Comparison of ENCODE assay signal across 12 cellular contexts in genomic region chr16:31253642-31254045, GRCh38. TPM values are rescaled to one million over a fixed set of nuclear protein-coding genes. Genes with fewer than 3 reads are reported as not detected.
DNase-seq lines count a peak whose midpoint lies in the region; ATAC-seq, FAIRE-seq and TF ChIP-seq lines count a peak whose summit lies in the region.
"Had no signal": no experiment of that assay in that cellular context is flagged by ENCODE, and none has a peak within 500 bp of the region (broad histone marks: within the 10 kb centered on the region; RNA-seq: fewer than 3 reads in every experiment).

No MANE protein-coding gene starts in this region.

- no peak overlapping the region for H3K4me2 ChIP-seq in H1 (ENCODE audit: insufficient read depth in 1 of 2, low read depth in 2 of 2, low read length in 2 of 2)

- H4K5ac ChIP-seq in H1 (ENCODE audit: insufficient read length, low read depth, low read length): no peak overlapping the region

- no peaks in the 10 kb centered on the region for H3K4me1 Mint-ChIP-seq in chondrocyte (ENCODE audit: low read depth)

- peak overlapping the region; percentile 50; the same call in 1 of the 2 replicates for H2BK12ac ChIP-seq in H1 (ENCODE audit: low read depth, low read length)

- POLR2A ChIA-PET in H1 (lab: Charles Lee; ENCODE audit: partially characterized antibody): no interaction called here

- no peak for TF ChIP-seq RAD21 in H1 (IDR thresholded peaks at IDR 0.05 in 1 of 2, conservative IDR thresholded peaks at IDR 0.05 in 1 of 2; ENCODE audit: low read depth in 2 of 2, low read length in 2 of 2)

- no peak for TF ChIP-seq POLR2A in H1 (IDR thresholded peaks at IDR 0.05; ENCODE audit: control extremely low read depth in 1 of 2, low read depth in 2 of 2, low read length in 2 of 2)

- no peak overlapping the region for H3K14ac ChIP-seq in H1 (ENCODE audit: insufficient read length)

- FAIRE-seq in H1 (lab: Jason Lieb, UNC) (no peak), kidney (lab: Jason Lieb, UNC) (no peak)

- H3K79me1 ChIP-seq in H1 (ENCODE audit: low read depth, low read length): no peaks in the 10 kb centered on the region

- H4K8ac ChIP-seq in H1 (ENCODE audit: extremely low read depth, insufficient read depth, low read length): no peak overlapping the region

- no peak overlapping the region for H3K23ac ChIP-seq in H1 (ENCODE audit: insufficient read length)

- H3K4me3 Mint-ChIP-seq in chondrocyte (ENCODE audit: unreplicated experiment): no peak overlapping the region

- H3K79me2 ChIP-seq in H1 (ENCODE audit: control insufficient read depth in 1 of 2, insufficient read depth in 2 of 2, low read length in 2 of 2): no peaks in the 10 kb centered on the region

- TF ChIP-seq CTCF in H1 (IDR thresholded peaks at IDR 0.05; ENCODE audit: control extremely low read depth in 1 of 3, insufficient read depth in 1 of 3, low read depth in 1 of 3, low read length in 3 of 3) (no peak), omental fat pad (IDR thresholded peaks at IDR 0.05) (no peak), chondrocyte (IDR thresholded peaks at IDR 0.05) (no peak), kidney (IDR thresholded peaks at IDR 0.05; ENCODE audit: borderline replicate concordance, extremely low read depth, insufficient read depth) (no peak)

- CTCF ChIA-PET in H1 (lab: Charles Lee; ENCODE audit: partially characterized antibody): no interaction called here

- TF ChIP-seq EP300 in H1 (IDR thresholded peaks at IDR 0.05; ENCODE audit: borderline replicate concordance in 1 of 2, low read depth in 2 of 2, low read length in 2 of 2): no peak

- no peak overlapping the region for H3K9ac ChIP-seq in H1 (replicated peaks in 1 of 4; ENCODE audit: extremely low read depth in 1 of 4, low read depth in 3 of 4, low read length in 3 of 4)
- H3K9ac ChIP-seq in kidney (ENCODE audit: low read length in 2 of 2): no peak overlapping the region

- H4K20me1 ChIP-seq in H1 (replicated peaks in 1 of 2; ENCODE audit: control insufficient read depth in 1 of 2, insufficient read depth in 2 of 2, low read length in 2 of 2): no peaks in the 10 kb centered on the region

- peak; percentile 66 for ATAC-seq in omental fat pad (ENCODE audit: low FRiP score)
- ATAC-seq in GM19452 (IDR thresholded peaks at IDR 0.05; ENCODE audit: unreplicated experiment): no peak

- H3K4me1 ChIP-seq in H1 (replicated peaks in 1 of 4; ENCODE audit: control insufficient read depth in 3 of 4, insufficient read depth in 4 of 4, low read length in 3 of 4): peaks cover 0 to 1% (median 0%) of the 10 kb centered on the region in 4 experiments; a peak in 3 of 7 replicates
- no peaks in the 10 kb centered on the region for H3K4me1 ChIP-seq in kidney (ENCODE audit: control insufficient read depth in 1 of 2, insufficient read depth in 1 of 2, low read depth in 1 of 2, low read length in 2 of 2)
- H3K4me1 ChIP-seq: HAP-1 had no signal

- no peaks in the 10 kb centered on the region for H3K23me2 ChIP-seq in H1 (ENCODE audit: low read depth, low read length)

- H3K9me3 ChIP-seq in H1 (ENCODE audit: insufficient read depth in 2 of 2, low read depth in 1 of 2, low read length in 1 of 2) (no peaks in the 10 kb centered on the region), kidney (ENCODE audit: control insufficient read depth in 1 of 2, low read length in 2 of 2) (no peaks in the 10 kb centered on the region)
- H3K9me3 ChIP-seq: HAP-1 had no signal

- H3K27ac Mint-ChIP-seq in chondrocyte (ENCODE audit: unreplicated experiment): no peak overlapping the region

- no peak overlapping the region for H2BK120ac ChIP-seq in H1 (replicated peaks; ENCODE audit: low read depth, low read length)

- no peak overlapping the region for H3K18ac ChIP-seq in H1 (ENCODE audit: extremely low read depth, low read length)

- 92% methylated on average over 5 of the region's 5 CpGs; no CpG with 5 or more reads in 1 of the 2 experiments for WGBS in H1 (ENCODE audit: extremely low coverage in 1 of 2, insufficient coverage in 1 of 2, insufficient read length in 1 of 2, insufficient replicate concordance in 2 of 2, low coverage in 1 of 2, low lambda C conversion rate in 2 of 2, missing lambda C conversion rate in 1 of 2), 2 experiments

- H3K27me3 ChIP-seq in H1 (replicated peaks in 1 of 4; ENCODE audit: control insufficient read depth in 3 of 4, extremely low read depth in 1 of 4, insufficient read depth in 3 of 4, low read length in 3 of 4): peaks cover 0 to 3% (median 0%) of the 10 kb centered on the region in 4 experiments; a peak in 1 of 7 replicates

- H3K4me3 ChIP-seq in H1 (ENCODE audit: extremely low read depth in 1 of 4, insufficient read depth in 2 of 4, low read depth in 3 of 4, low read length in 4 of 4) (no peak overlapping the region), kidney (ENCODE audit: low read length in 2 of 2) (no peak overlapping the region)
- H3K4me3 ChIP-seq: HAP-1 had no signal

- intact Hi-C loops in kidney (cut with DNase I): no loop called here

- H2BK20ac ChIP-seq in H1 (ENCODE audit: low read length): no peak overlapping the region

- no peak overlapping the region for H3K27ac ChIP-seq in H1 (ENCODE audit: low read depth, low read length)
- peak overlapping the region in 1 of 2 donors; percentile 17 for H3K27ac ChIP-seq in kidney (ENCODE audit: low read depth in 2 of 2, low read length in 2 of 2)

- H3K4ac ChIP-seq in H1 (replicated peaks; ENCODE audit: insufficient read length, low read depth, low read length): no peak overlapping the region

- no peak overlapping the region for H4K91ac ChIP-seq in H1 (replicated peaks; ENCODE audit: insufficient read length, low read length)

- no peak overlapping the region for H2AK5ac ChIP-seq in H1 (ENCODE audit: low read depth, low read length)

- H3K36me3 ChIP-seq in H1 (ENCODE audit: control insufficient read depth in 2 of 4, insufficient read depth in 4 of 4, low read length in 3 of 4) (no peaks in the 10 kb centered on the region), kidney (ENCODE audit: control insufficient read depth in 1 of 2, insufficient read depth in 2 of 2, low read length in 2 of 2) (no peaks in the 10 kb centered on the region)
- H3K36me3 ChIP-seq: HAP-1 had no signal

- no peak overlapping the region for H2AFZ ChIP-seq in H1 (ENCODE audit: low read length)

- peaks cover 20% of the 10 kb centered on the region for H3K27me3 Mint-ChIP-seq in chondrocyte (ENCODE audit: low read depth)

- no peak overlapping the region for H2BK5ac ChIP-seq in H1 (ENCODE audit: low read depth, low read length)

- no peak overlapping the region for H3K56ac ChIP-seq in H1 (replicated peaks; ENCODE audit: insufficient read length, low read depth, low read length)

- no peak overlapping the region for H2BK15ac ChIP-seq in H1 (ENCODE audit: low read length)

- H3K9me3 Mint-ChIP-seq in chondrocyte (ENCODE audit: low read depth): no peaks in the 10 kb centered on the region

- H3K36me3 Mint-ChIP-seq in chondrocyte (ENCODE audit: low read depth): no peaks in the 10 kb centered on the region

- DNase-seq in CMK (ENCODE audit: low read depth) (peak; percentile 27), RPMI7951 (ENCODE audit: low read depth) (peak; percentile 14), H1 (ENCODE audit: low read depth in 1 of 2, low spot score in 2 of 2) (no peak), omental fat pad (ENCODE audit: low spot score) (no peak), chondrocyte (ENCODE audit: low spot score) (no peak), kidney (no peak), GM03348 (ENCODE audit: low spot score) (no peak)
- DNase-seq: NCI-H1417 treated with DMSO at 0.1 percent for 48 hours had no signal

RNA-seq across cellular contexts. Expression of gene ITGAM, which starts 6.1 kb away (rescaled TPM):
- total RNA-seq in RPMI7951 (2014; rRNA removed; shearing (Covaris generic)): not detected in 2 replicates
- 0.22 and 0.44 TPM in 2 replicates for total RNA-seq in H1 (2021; fragmentation: NEBNext Ultra II Directional; extraction: Animal tissue kit (Norgen Biotek cat#: 25700))
- polyA plus RNA-seq in H1 (2011; rRNA removed) (2.0 and 2.9 TPM in 2 replicates), kidney (ENCODE audit: insufficient read depth, low read depth, low replicate concordance) (1.2 TPM)
- polyA plus RNA-seq in H1 (2011; cell fraction: cytosol; rRNA removed): 1.5 TPM
- polyA plus RNA-seq in H1 (2011; cell fraction: nucleus; rRNA removed): 4.1 TPM
- 0.84 to 1.6 TPM (median 1.5 TPM) in 4 replicates for polyA plus RNA-seq in H1 (2012, experiment 1 of 2)
- 0.92 TPM for polyA plus RNA-seq in H1 (2012, experiment 2 of 2)
- polyA plus RNA-seq in H1 (2013, experiment 1 of 2): 0.73 TPM
- polyA plus RNA-seq in H1 (2013, experiment 2 of 2): 0.29 TPM
- polyA minus RNA-seq in H1 (2011; rRNA and poly(A)+ RNA removed): 1.9 and 2.5 TPM in 2 replicates
- polyA minus RNA-seq in H1 (2011; cell fraction: cytosol; rRNA and poly(A)+ RNA removed): 0.29 TPM
- 1.00 TPM for polyA minus RNA-seq in H1 (2011; cell fraction: nucleus; rRNA and poly(A)+ RNA removed)
- total RNA-seq in omental fat pad (10 to 100 TPM; 23.9 to 58.4 (median 38.8) TPM), chondrocyte (not detected in 3 replicates), kidney (18.9 TPM)
- total RNA-seq: Daoy, fibroblast of lung had no signal

RNA-seq across cellular contexts. Expression of gene PYDC1, which starts 36.7 kb away (rescaled TPM):
- total RNA-seq in RPMI7951 (2014; rRNA removed; shearing (Covaris generic)): not detected in 2 replicates
- total RNA-seq in H1 (2021; fragmentation: NEBNext Ultra II Directional; extraction: Animal tissue kit (Norgen Biotek cat#: 25700)): 3.0 and 3.5 TPM in 2 replicates
- polyA plus RNA-seq in H1 (2011; rRNA removed) (5.9 and 11.1 TPM in 2 replicates), kidney (ENCODE audit: insufficient read depth, low read depth, low replicate concordance) (not detected)
- polyA plus RNA-seq in H1 (2011; cell fraction: cytosol; rRNA removed): 6.0 TPM
- 3.6 TPM for polyA plus RNA-seq in H1 (2011; cell fraction: nucleus; rRNA removed)
- 2.5 to 6.9 TPM (median 3.8 TPM) in 4 replicates for polyA plus RNA-seq in H1 (2012, experiment 1 of 2)
- 13.3 TPM for polyA plus RNA-seq in H1 (2012, experiment 2 of 2)
- polyA plus RNA-seq in H1 (2013, experiment 1 of 2): 2.0 TPM
- polyA plus RNA-seq in H1 (2013, experiment 2 of 2): 1.6 TPM
- polyA minus RNA-seq in H1 (2011; rRNA and poly(A)+ RNA removed): 0.56 TPM in 1 of 2 replicates, not detected in the other
- polyA minus RNA-seq in H1 (2011; cell fraction: cytosol; rRNA and poly(A)+ RNA removed): not detected
- polyA minus RNA-seq in H1 (2011; cell fraction: nucleus; rRNA and poly(A)+ RNA removed): not detected
- total RNA-seq in omental fat pad (not detected), chondrocyte (not detected in 3 replicates), kidney (not detected)
- total RNA-seq: Daoy, fibroblast of lung had no signal
- polyA plus RNA-seq: fibroblast of lung had no signal

RNA-seq across cellular contexts. Expression of gene TRIM72, which starts 39.7 kb away (rescaled TPM):
- total RNA-seq in RPMI7951 (2014; rRNA removed; shearing (Covaris generic)): not detected in 2 replicates
- total RNA-seq in H1 (2021; fragmentation: NEBNext Ultra II Directional; extraction: Animal tissue kit (Norgen Biotek cat#: 25700)): 1.3 and 2.1 TPM in 2 replicates
- polyA plus RNA-seq in H1 (2011; rRNA removed) (0.57 and 0.97 TPM in 2 replicates), kidney (ENCODE audit: insufficient read depth, low read depth, low replicate concordance) (0.11 TPM)
- polyA plus RNA-seq in H1 (2011; cell fraction: cytosol; rRNA removed): 0.58 TPM
- 1.3 TPM for polyA plus RNA-seq in H1 (2011; cell fraction: nucleus; rRNA removed)
- polyA plus RNA-seq in H1 (2012, experiment 1 of 2): 0.84 to 1.6 TPM (median 1.1 TPM) in 4 replicates
- 0.38 TPM for polyA plus RNA-seq in H1 (2012, experiment 2 of 2)
- polyA plus RNA-seq in H1 (2013, experiment 1 of 2): 0.28 TPM
- polyA plus RNA-seq in H1 (2013, experiment 2 of 2): 0.26 TPM
- polyA minus RNA-seq in H1 (2011; rRNA and poly(A)+ RNA removed): 0.57 and 0.93 TPM in 2 replicates
- 2.1 TPM for polyA minus RNA-seq in H1 (2011; cell fraction: cytosol; rRNA and poly(A)+ RNA removed)
- polyA minus RNA-seq in H1 (2011; cell fraction: nucleus; rRNA and poly(A)+ RNA removed): 0.50 TPM
- total RNA-seq in omental fat pad (under 1 TPM in 1 of 4 donors, not detected in 3; 0.28 TPM), chondrocyte (not detected in 3 replicates), kidney (0.06 TPM)
- total RNA-seq: Daoy, fibroblast of lung had no signal
- polyA plus RNA-seq: fibroblast of lung had no signal

RNA-seq across cellular contexts. Expression of gene PYCARD, which starts 51.1 kb away (rescaled TPM):
- total RNA-seq in RPMI7951 (2014; rRNA removed; shearing (Covaris generic)): 43.4 and 64.8 TPM in 2 replicates
- 29.9 and 32.2 TPM in 2 replicates for total RNA-seq in H1 (2021; fragmentation: NEBNext Ultra II Directional; extraction: Animal tissue kit (Norgen Biotek cat#: 25700))
- polyA plus RNA-seq in H1 (2011; rRNA removed) (77.9 and 87.0 TPM in 2 replicates), kidney (ENCODE audit: insufficient read depth, low read depth, low replicate concordance) (14.8 TPM)
- polyA plus RNA-seq in H1 (2011; cell fraction: cytosol; rRNA removed): 73.9 TPM
- polyA plus RNA-seq in H1 (2011; cell fraction: nucleus; rRNA removed): 54.1 TPM
- 36.7 to 66.7 TPM (median 58.8 TPM) in 4 replicates for polyA plus RNA-seq in H1 (2012, experiment 1 of 2)
- 41.9 TPM for polyA plus RNA-seq in H1 (2012, experiment 2 of 2)
- 29.1 TPM for polyA plus RNA-seq in H1 (2013, experiment 1 of 2)
- polyA plus RNA-seq in H1 (2013, experiment 2 of 2): 29.0 TPM
- polyA minus RNA-seq in H1 (2011; rRNA and poly(A)+ RNA removed): 9.6 and 13.2 TPM in 2 replicates
- 17.5 TPM for polyA minus RNA-seq in H1 (2011; cell fraction: cytosol; rRNA and poly(A)+ RNA removed)
- 11.4 TPM for polyA minus RNA-seq in H1 (2011; cell fraction: nucleus; rRNA and poly(A)+ RNA removed)
- total RNA-seq in omental fat pad (10 to 100 TPM; 25.4 to 50.2 (median 37.8) TPM), chondrocyte (2.7 to 2.9 TPM (median 2.8 TPM) in 3 replicates), kidney (26.5 TPM)

Comparison
In these comparisons a context has a peak if more than half of its experiments do, and no peak if none do; other contexts are left out.
1. DNase-seq: peak in CMK (single experiment) and RPMI7951 (single experiment); none in H1 (0 of 2), omental fat pad (single experiment), chondrocyte (single experiment), kidney (single experiment) and GM03348 (single experiment).
2. RNA of gene ITGAM, which starts 6.1 kb away (total RNA-seq): 23.9 to 58.4 TPM in omental fat pad and 18.9 TPM in kidney (single experiment); 0.22 to 0.44 TPM in H1, not detected in RPMI7951 and not detected in chondrocyte; every median in the first group is over 10 times any median in the second.